Comparison of ENCODE assay signal across 24 cellular contexts in the genomic region with DNA sequence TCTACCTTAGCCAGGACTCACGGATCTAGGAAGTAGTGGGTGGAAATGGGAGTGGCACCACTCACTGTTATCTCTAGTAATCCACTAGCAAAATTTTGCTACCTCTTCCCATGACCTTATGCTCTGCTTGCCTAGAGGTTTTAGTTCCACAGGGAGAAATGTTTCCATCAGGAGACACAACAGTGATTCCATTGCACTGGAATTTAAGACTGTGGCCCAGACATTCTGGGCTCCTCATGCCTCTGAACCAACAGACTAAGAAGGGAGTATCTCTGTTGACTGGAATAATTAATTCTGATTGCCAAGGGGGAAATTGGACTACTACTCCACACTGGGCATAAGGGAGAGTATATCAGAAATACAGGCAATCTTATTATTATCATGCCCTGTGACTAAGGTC.
"Had no signal": no experiment of that assay in that cellular context is flagged by ENCODE, and none has a peak within 500 bp of the region (broad histone marks: within the 10 kb centered on the region; RNA-seq: fewer than 3 reads in every experiment).

No MANE protein-coding gene starts in this region.

- H3K27ac ChIP-seq: foreskin keratinocyte, gastroesophageal sphincter, heart left ventricle, hepatocyte, lower lobe of right lung, ovary, psoas muscle, right lobe of liver, thyroid gland had no signal

- DNase-seq: cerebellar nuclear complex; cortex of kidney; effector memory CD8-positive, alpha-beta T cell; foreskin keratinocyte; heart left ventricle; left ventricle myocardium superior; lower lobe of right lung; natural killer cell; occipital lobe; ovary; posterior cingulate gyrus; psoas muscle; right lobe of liver; stimulated activated CD4-positive, alpha-beta T cell treated with anti-CD3 and anti-CD28 coated beads, Interleukin-12 subunit alpha, Interleukin-12 subunit beta, amount 100 ng/mL, for 4 hours; stimulated activated CD4-positive, alpha-beta T cell treated with anti-CD3 and anti-CD28 coated beads, Interleukin-1b, Interleukin-23, amount 100 ng/mL, for 48 hours; stimulated activated CD4-positive, alpha-beta T cell treated with anti-CD3 and anti-CD28 coated beads, Interleukin-4, amount 100 ng/mL, for 1 hour; stimulated activated CD8-positive, alpha-beta memory T cell treated with anti-CD3 and anti-CD28 coated beads, Interleukin-4, amount 100 ng/mL, for 48 hours; stimulated activated naive CD4-positive, alpha-beta T cell; stimulated activated naive CD8-positive, alpha-beta T cell treated with anti-CD3 and anti-CD28 coated beads, Interleukin-15, amount 100 ng/mL, for 72 hours; thyroid gland; trophoblast cell had no signal

- H3K4me1 ChIP-seq: foreskin keratinocyte, gastroesophageal sphincter, heart left ventricle, lower lobe of right lung, psoas muscle, right lobe of liver, thyroid gland had no signal

- H3K9me3 ChIP-seq: gastroesophageal sphincter, heart left ventricle, lower lobe of right lung, ovary, psoas muscle, right lobe of liver, thyroid gland had no signal

- H3K4me3 ChIP-seq: gastroesophageal sphincter, heart left ventricle, hepatocyte, lower lobe of right lung, ovary, psoas muscle, right lobe of liver, smooth muscle cell, thyroid gland had no signal

- H3K36me3 ChIP-seq: gastroesophageal sphincter, heart left ventricle, lower lobe of right lung, ovary, right lobe of liver, thyroid gland had no signal

- ATAC-seq: effector memory CD8-positive, alpha-beta T cell; foreskin keratinocyte; gastroesophageal sphincter; heart left ventricle; left ventricle myocardium superior; lower lobe of right lung; natural killer cell; psoas muscle; right lobe of liver; stimulated activated naive CD8-positive, alpha-beta T cell treated with anti-CD3 and anti-CD28 coated beads, Interleukin-15, amount 100 ng/mL, for 72 hours had no signal

- H3K27me3 ChIP-seq: foreskin keratinocyte, gastroesophageal sphincter, heart left ventricle, hepatocyte, ovary, right lobe of liver, thyroid gland had no signal
